In genomic region chr7:77799078-77799964, GRCh38 we compare ENCODE assay signal across 8 cellular contexts. TPM values are rescaled to one million over a fixed set of nuclear protein-coding genes. Genes with fewer than 3 reads are reported as not detected.
A peak's percentile ranks its signal among the peaks of the same experiment; 100 is the strongest.
DNase-seq lines count a peak whose midpoint lies in the region; ATAC-seq and TF ChIP-seq lines count a peak whose summit lies in the region.

No MANE protein-coding gene starts in this region.

- H3K9ac ChIP-seq in OCI-LY1 (ENCODE audit: low read length) = peak overlapping the region; percentile 82

- H3K36me3 ChIP-seq in OCI-LY1 (ENCODE audit: insufficient read depth, low read length) (peaks cover 6% of the 10 kb centered on the region; the same call in 1 of the 2 replicates), neuron (ENCODE audit: insufficient read depth, low read length) (peaks cover 10% of the 10 kb centered on the region)

- no peaks in the 10 kb centered on the region for H3K27me3 ChIP-seq in OCI-LY1 (ENCODE audit: insufficient read depth, low read length)
- no peaks in the 10 kb centered on the region for H3K27me3 ChIP-seq in neuron (ENCODE audit: insufficient read depth, low read length)

- H3K9me3 ChIP-seq in OCI-LY1 (ENCODE audit: low read length) = no peaks in the 10 kb centered on the region
- H3K9me3 ChIP-seq in neuron (ENCODE audit: low read length) = no peaks in the 10 kb centered on the region

- H3K9me2 ChIP-seq in OCI-LY1 (ENCODE audit: low read depth, low read length) = no peaks in the 10 kb centered on the region

- TF ChIP-seq CTCF in GM12864 (IDR thresholded peaks at IDR 0.05; ENCODE audit: low read depth, low read length, missing control alignments) = no peak
- no peak; the same call in 1 of the 2 replicates for TF ChIP-seq CTCF in OCI-LY1 (IDR thresholded peaks at IDR 0.05; ENCODE audit: low read length)
- no peak for TF ChIP-seq CTCF in fibroblast of villous mesenchyme (IDR thresholded peaks at IDR 0.05; ENCODE audit: insufficient read depth, low read depth, low read length)

- no peaks in the 10 kb centered on the region for H3F3A ChIP-seq in OCI-LY1 (ENCODE audit: insufficient read depth, low read length)

- H4K20me1 ChIP-seq in OCI-LY1 (ENCODE audit: insufficient read depth, low read length) = no peaks in the 10 kb centered on the region

- peak overlapping the region; percentile 93 for H3K4me2 ChIP-seq in OCI-LY1 (ENCODE audit: low read length)

- no peak overlapping the region for H2AFZ ChIP-seq in OCI-LY1 (ENCODE audit: low read length)
- H2AFZ ChIP-seq in neuron (ENCODE audit: low read depth, low read length) = peak overlapping the region; percentile 74

- H3K27ac ChIP-seq in OCI-LY1 (ENCODE audit: low read depth, low read length, poor library complexity, severe bottlenecking) = peak overlapping the region; percentile 39

- H3K4me3 ChIP-seq in GM12864 (ENCODE audit: low read depth, low read length) (peak overlapping the region; percentile 97), OCI-LY1 (ENCODE audit: low read depth, low read length, poor library complexity, severe bottlenecking) (peak overlapping the region; percentile 90), fibroblast of villous mesenchyme (ENCODE audit: low read depth, low read length) (peak overlapping the region; percentile 95), neuron (ENCODE audit: low read length) (peak overlapping the region; percentile 87)

- no peak for DNase-seq in GM12864 (ENCODE audit: low read depth)
- DNase-seq in activated gamma-delta T cell (lab: John Stamatoyannopoulos, UW) = peak; percentile 27
- DNase-seq in fibroblast of villous mesenchyme (ENCODE audit: low read depth) = peak; percentile 37
- no peak for DNase-seq in NCI-H510A (lab: John Stamatoyannopoulos, UW)

- H3K79me2 ChIP-seq in OCI-LY1 (ENCODE audit: insufficient read depth, low read length) = peaks cover 73% of the 10 kb centered on the region

- ATAC-seq in HG03135 (IDR thresholded peaks at IDR 0.05; ENCODE audit: unreplicated experiment) (peak; percentile 12), GM21576 (IDR thresholded peaks at IDR 0.05; ENCODE audit: unreplicated experiment) (no peak)

- H3K4me1 ChIP-seq in OCI-LY1 (ENCODE audit: insufficient read depth, low read length, severe bottlenecking) (peaks cover 51% of the 10 kb centered on the region), neuron (ENCODE audit: insufficient read depth, low read length) (peaks cover 26% of the 10 kb centered on the region)

RNA-seq across cellular contexts. Expression of gene PHTF2, which starts 0.7 kb away (rescaled TPM):
- total RNA-seq in fibroblast of villous mesenchyme = 81.2 and 119 TPM in 2 replicates

RNA-seq across cellular contexts. Expression of gene TMEM60, which starts 1.1 kb away (rescaled TPM):
- total RNA-seq in fibroblast of villous mesenchyme = 21.6 and 30.2 TPM in 2 replicates

Comparison
In these comparisons a context has a peak if more than half of its experiments do, and no peak if none do; other contexts are left out.
1. DNase-seq: peak in activated gamma-delta T cell (single experiment) and fibroblast of villous mesenchyme (single experiment); none in GM12864 (single experiment) and NCI-H510A (single experiment).
2. Peak in every context shown above with its lines, with median percentiles within 50 percentile points of each other: H3K4me3 ChIP-seq.